9 cellular contexts compared by ENCODE assay signal in the genomic region with DNA sequence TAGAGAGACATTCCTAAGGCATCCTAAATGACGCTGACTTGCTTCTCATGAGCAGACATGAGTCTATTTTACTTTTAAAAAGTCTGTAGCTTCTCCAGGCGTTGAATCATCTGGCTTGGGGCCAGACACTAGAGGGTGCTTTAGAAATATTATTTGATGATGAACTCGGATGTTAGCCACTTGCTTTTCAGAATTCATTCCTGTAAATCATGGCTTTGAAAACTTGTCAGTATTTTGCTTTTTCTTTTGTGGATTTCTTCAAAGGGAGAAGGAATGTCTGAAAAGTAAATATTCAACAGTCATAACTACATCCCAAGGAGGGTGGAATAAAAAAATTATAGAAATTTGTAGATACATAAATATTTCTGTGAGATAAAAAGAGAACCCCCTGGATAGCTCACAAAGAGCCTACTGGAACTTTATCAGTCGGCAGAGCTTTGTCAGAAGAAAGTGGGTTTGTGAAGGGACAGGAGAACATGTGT.
DNase-seq lines count a peak whose midpoint lies in the region; ATAC-seq and TF ChIP-seq lines count a peak whose summit lies in the region.
"Had no signal": no experiment of that assay in that cellular context is flagged by ENCODE, and none has a peak within 500 bp of the region (broad histone marks: within the 10 kb centered on the region; RNA-seq: fewer than 3 reads in every experiment).

No MANE protein-coding gene starts in this region.

- TF ChIP-seq CTCF in BJ (IDR thresholded peaks at IDR 0.05; ENCODE audit: insufficient read depth, low read depth, low read length), result peak; percentile 35; the same call in 1 of the 2 replicates

- H3K9me3 Mint-ChIP-seq in naive thymus-derived CD4-positive, alpha-beta T cell, result no peaks in the 10 kb centered on the region

- no peaks in the 10 kb centered on the region for H3K36me3 ChIP-seq in BJ (ENCODE audit: control insufficient read depth, insufficient read depth, low read length)
- no peaks in the 10 kb centered on the region for H3K36me3 ChIP-seq in naive thymus-derived CD4-positive, alpha-beta T cell (ENCODE audit: control insufficient read depth in 2 of 3, insufficient read depth in 3 of 3, low read length in 3 of 3)

- no peak overlapping the region for H3K4me3 ChIP-seq in BJ (ENCODE audit: low read depth, low read length)
- no peak overlapping the region for H3K4me3 ChIP-seq in naive thymus-derived CD4-positive, alpha-beta T cell (ENCODE audit: low read length)
- H3K4me3 ChIP-seq: GM12878 had no signal

- H3K4me3 Mint-ChIP-seq in T-helper 17 cell, result no peak overlapping the region
- H3K4me3 Mint-ChIP-seq in naive thymus-derived CD4-positive, alpha-beta T cell, result no peak overlapping the region

- no peaks in the 10 kb centered on the region for H3K9me3 ChIP-seq in T-helper 17 cell (ENCODE audit: control insufficient read depth, low read length, poor library complexity, severe bottlenecking)
- H3K9me3 ChIP-seq in naive thymus-derived CD4-positive, alpha-beta T cell (ENCODE audit: control insufficient read depth in 2 of 3, low read length in 3 of 3), result no peaks in the 10 kb centered on the region

- H3K27me3 ChIP-seq in BJ (ENCODE audit: control insufficient read depth, insufficient read depth, low read length), result no peaks in the 10 kb centered on the region
- no peaks in the 10 kb centered on the region for H3K27me3 ChIP-seq in naive thymus-derived CD4-positive, alpha-beta T cell (ENCODE audit: control insufficient read depth in 2 of 2, insufficient read depth in 2 of 2, low read length in 2 of 2)

- no peaks in the 10 kb centered on the region for H3K36me3 Mint-ChIP-seq in T-helper 17 cell (ENCODE audit: low read depth)
- no peaks in the 10 kb centered on the region for H3K36me3 Mint-ChIP-seq in naive thymus-derived CD4-positive, alpha-beta T cell

- ATAC-seq in T-helper 17 cell, result no peak
- no peak for ATAC-seq in naive thymus-derived CD4-positive, alpha-beta T cell
- ATAC-seq in GM19467 (IDR thresholded peaks at IDR 0.05; ENCODE audit: unreplicated experiment), result no peak
- ATAC-seq: GM12878 had no signal

- intact Hi-C loops in naive thymus-derived CD4-positive, alpha-beta T cell (cut with micrococcal nuclease), result no loop called here

- no peak overlapping the region for H3K27ac Mint-ChIP-seq in T-helper 17 cell
- no peak overlapping the region for H3K27ac Mint-ChIP-seq in naive thymus-derived CD4-positive, alpha-beta T cell

- no peak overlapping the region for H3K27ac ChIP-seq in naive thymus-derived CD4-positive, alpha-beta T cell (ENCODE audit: low read depth, low read length)

- CTCF ChIA-PET in BJ (lab: Yijun Ruan, JAX), result interaction anchor here (0.5 kb wide), 1 partner anchor 1611 kb away, joined by 3 read pairs; no protein-coding TSS in a partner anchor
- CTCF ChIA-PET in naive thymus-derived CD4-positive, alpha-beta T cell (lab: Charles Lee), result no interaction called here

- H3K4me1 ChIP-seq in naive thymus-derived CD4-positive, alpha-beta T cell (ENCODE audit: control insufficient read depth in 2 of 2, insufficient read depth in 2 of 2, low read length in 2 of 2), result no peaks in the 10 kb centered on the region

- DNase-seq in BJ (ENCODE audit: low read depth), result peak; percentile 59
- DNase-seq in NCI-H2171 (lab: John Stamatoyannopoulos, UW), result peak; percentile 15
- DNase-seq in dermis blood vessel endothelial cell, result peak; percentile 46
- DNase-seq in myocyte (ENCODE audit: low read depth), result peak; percentile 94
- DNase-seq in T-helper 17 cell, result no peak
- DNase-seq in naive thymus-derived CD4-positive, alpha-beta T cell, result no peak
- DNase-seq in DMS153 treated with DMSO at 0.1 percent for 48 hours (lab: John Stamatoyannopoulos, UW; ENCODE audit: unreplicated experiment), result no peak

- H3K27me3 Mint-ChIP-seq in T-helper 17 cell, result no peaks in the 10 kb centered on the region
- H3K27me3 Mint-ChIP-seq in naive thymus-derived CD4-positive, alpha-beta T cell, result no peaks in the 10 kb centered on the region

- H3K4me1 Mint-ChIP-seq in T-helper 17 cell, result no peaks in the 10 kb centered on the region
- H3K4me1 Mint-ChIP-seq in naive thymus-derived CD4-positive, alpha-beta T cell, result no peaks in the 10 kb centered on the region

- POLR2A ChIA-PET in BJ (lab: Charles Lee), result no interaction called here
- POLR2A ChIA-PET in naive thymus-derived CD4-positive, alpha-beta T cell (lab: Charles Lee), result no interaction called here

Comparison
In these comparisons a context has a peak if more than half of its experiments do, and no peak if none do; other contexts are left out.
1. DNase-seq: peak in BJ (single experiment), NCI-H2171 (single experiment), dermis blood vessel endothelial cell (single experiment) and myocyte (single experiment); none in T-helper 17 cell (0 of 3), naive thymus-derived CD4-positive, alpha-beta T cell (0 of 9) and DMS153 treated with DMSO at 0.1 percent for 48 hours (single experiment).